11 cellular contexts compared by ENCODE assay signal in genomic region chr10:104325436-104326430, GRCh38. TPM values are rescaled to one million over a fixed set of nuclear protein-coding genes. Genes with fewer than 3 reads are reported as not detected.
DNase-seq lines count a peak whose midpoint lies in the region; ATAC-seq and TF ChIP-seq lines count a peak whose summit lies in the region.
"Had no signal": no experiment of that assay in that cellular context is flagged by ENCODE, and none has a peak within 500 bp of the region (broad histone marks: within the 10 kb centered on the region; RNA-seq: fewer than 3 reads in every experiment).

No MANE protein-coding gene starts in this region.

- peaks cover 5% of the 10 kb centered on the region; the same call in 1 of the 2 replicates for H3K36me3 ChIP-seq in ACC112 (ENCODE audit: insufficient read depth, low read length)

- no peak for TF ChIP-seq CTCF in dorsolateral prefrontal cortex (IDR thresholded peaks at IDR 0.05 in 54 of 56, conservative IDR thresholded peaks at IDR 0.05 in 2 of 56; ENCODE audit: low read depth in 1 of 56, partially characterized antibody in 56 of 56)
- TF ChIP-seq CTCF in GM20000 (IDR thresholded peaks at IDR 0.05; ENCODE audit: extremely low read depth, missing control alignments) = no peak

- intact Hi-C loops in dorsolateral prefrontal cortex (cut with DNase I) = loop anchor here in 1 of 2 donors (5.0 kb wide), 1 partner anchor 33 kb away; no protein-coding TSS in a partner anchor

- no peak for ATAC-seq in natural killer cell treated with Interleukin-12 subunit alpha and Interleukin-12 subunit beta and Interleukin-15 and Interleukin-18, amount 100 ng/mL, for 72 hours
- ATAC-seq in GM21737 (IDR thresholded peaks at IDR 0.05; ENCODE audit: unreplicated experiment) = no peak
- no peak for ATAC-seq in GM18511 (IDR thresholded peaks at IDR 0.05; ENCODE audit: unreplicated experiment)

- peaks cover 86% of the 10 kb centered on the region for H3K79me2 ChIP-seq in ACC112 (ENCODE audit: control insufficient read depth, insufficient read depth, low read length, unreplicated experiment)

- peak overlapping the region; percentile 93 to 99 for H3K27ac Mint-ChIP-seq in natural killer cell treated with Interleukin-12 subunit alpha and Interleukin-12 subunit beta and Interleukin-15 and Interleukin-18, amount 100 ng/mL, for 72 hours
- H3K27ac Mint-ChIP-seq: endodermal cell had no signal

- H3K4me3 ChIP-seq in ACC112 (ENCODE audit: low read depth, low read length) (no peak overlapping the region), dorsolateral prefrontal cortex (peak overlapping the region in 3 of 59 donors; percentile 11 to 20 (median 15))

- H3K4me3 Mint-ChIP-seq in natural killer cell treated with Interleukin-12 subunit alpha and Interleukin-12 subunit beta and Interleukin-15 and Interleukin-18, amount 100 ng/mL, for 72 hours = peak overlapping the region; percentile 83
- H3K4me3 Mint-ChIP-seq: endodermal cell had no signal

- H3K4me1 ChIP-seq in ACC112 (ENCODE audit: control insufficient read depth, insufficient read depth, low read length, unreplicated experiment) = peaks cover 88% of the 10 kb centered on the region

- no peaks in the 10 kb centered on the region for H3K36me3 Mint-ChIP-seq in natural killer cell treated with Interleukin-12 subunit alpha and Interleukin-12 subunit beta and Interleukin-15 and Interleukin-18, amount 100 ng/mL, for 72 hours

- peak overlapping the region; percentile 100 for H3K27ac ChIP-seq in ACC112 (ENCODE audit: low read depth, low read length)
- peak overlapping the region in 53 of 59 donors; percentile 15 to 98 (median 86) for H3K27ac ChIP-seq in dorsolateral prefrontal cortex

- H3K9me3 Mint-ChIP-seq in natural killer cell treated with Interleukin-12 subunit alpha and Interleukin-12 subunit beta and Interleukin-15 and Interleukin-18, amount 100 ng/mL, for 72 hours = no peaks in the 10 kb centered on the region
- H3K9me3 Mint-ChIP-seq: endodermal cell had no signal

- H3K27me3 ChIP-seq in ACC112 (ENCODE audit: insufficient read depth, low read length) (no peaks in the 10 kb centered on the region), dorsolateral prefrontal cortex (no peaks in the 10 kb centered on the region)

- peaks cover 88 to 95% of the 10 kb centered on the region in 2 donors for H3K4me1 Mint-ChIP-seq in natural killer cell treated with Interleukin-12 subunit alpha and Interleukin-12 subunit beta and Interleukin-15 and Interleukin-18, amount 100 ng/mL, for 72 hours (ENCODE audit: low read depth in 2 of 2)

- H2AFZ ChIP-seq in ACC112 (ENCODE audit: low read length, unreplicated experiment) = no peak overlapping the region

- no peaks in the 10 kb centered on the region for H3K27me3 Mint-ChIP-seq in natural killer cell treated with Interleukin-12 subunit alpha and Interleukin-12 subunit beta and Interleukin-15 and Interleukin-18, amount 100 ng/mL, for 72 hours

- no peak for DNase-seq in dorsolateral prefrontal cortex
- no peak for DNase-seq in natural killer cell treated with Interleukin-12 subunit alpha and Interleukin-12 subunit beta and Interleukin-15 and Interleukin-18, amount 100 ng/mL, for 72 hours (ENCODE audit: low spot score)
- no peak for DNase-seq in glomerular visceral epithelial cell (ENCODE audit: extremely low spot score)
- no peak for DNase-seq in GM20000 (ENCODE audit: low spot score)
- DNase-seq: endodermal cell, NCI-H446 had no signal

TF ChIP-seq in PFSK-1, 5 proteins besides CTCF, POLR2A, EP300 and RAD21:
- no peak for TF ChIP-seq POLR2AphosphoS5 (IDR thresholded peaks at IDR 0.05; ENCODE audit: low read depth, low read length)
- TF ChIP-seq FOXP2 (optimal IDR thresholded peaks at IDR 0.05; ENCODE audit: borderline replicate concordance, extremely low read depth, extremely low read length, insufficient read depth) = peak; percentile 33

RNA-seq across cellular contexts. Expression of gene ITPRIP, which starts 12.5 kb away (rescaled TPM):
- polyA plus RNA-seq in PFSK-1 (2012; ENCODE audit: insufficient read length, low read depth) = 95.5 TPM
- 10 to 100 TPM in 9 of 120 experiments, 1 to 10 TPM in 111; 2.7 to 14.6 (median 6.1) TPM for total RNA-seq in dorsolateral prefrontal cortex
- 10 to 100 TPM; 42.1 to 63.0 TPM for total RNA-seq in natural killer cell treated with Interleukin-12 subunit alpha and Interleukin-12 subunit beta and Interleukin-15 and Interleukin-18, amount 100 ng/mL, for 72 hours

RNA-seq across cellular contexts. Expression of gene CFAP58, which starts 27.9 kb away (rescaled TPM):
- polyA plus RNA-seq in PFSK-1 (2012; ENCODE audit: insufficient read length, low read depth) = 0.28 TPM
- 1 to 10 TPM in 35 of 120 experiments, under 1 TPM in 85; 0.20 to 3.7 (median 0.77) TPM for total RNA-seq in dorsolateral prefrontal cortex
- total RNA-seq in natural killer cell treated with Interleukin-12 subunit alpha and Interleukin-12 subunit beta and Interleukin-15 and Interleukin-18, amount 100 ng/mL, for 72 hours = under 1 TPM; 0.38 to 0.67 TPM
- polyA plus RNA-seq: neural cell had no signal

RNA-seq across cellular contexts. Expression of gene GSTO2, which starts 56.7 kb away (rescaled TPM):
- 1.1 TPM for polyA plus RNA-seq in PFSK-1 (2012; ENCODE audit: insufficient read length, low read depth)
- 10 to 100 TPM in 109 of 120 experiments, 1 to 10 TPM in 11; 7.2 to 31.4 (median 14.2) TPM for total RNA-seq in dorsolateral prefrontal cortex
- under 1 TPM; 0.53 to 0.93 TPM for total RNA-seq in natural killer cell treated with Interleukin-12 subunit alpha and Interleukin-12 subunit beta and Interleukin-15 and Interleukin-18, amount 100 ng/mL, for 72 hours

Comparison
In these comparisons a context has a peak if more than half of its experiments do, and no peak if none do; other contexts are left out.
1. RNA of gene GSTO2, which starts 56.7 kb away (total RNA-seq): 7.2 to 31.4 TPM in dorsolateral prefrontal cortex; 0.53 to 0.93 TPM in natural killer cell treated with Interleukin-12 subunit alpha and Interleukin-12 subunit beta and Interleukin-15 and Interleukin-18, amount 100 ng/mL, for 72 hours; every median in the first group is over 4 times any median in the second.